In genomic region chr3:138935864-138936762, GRCh38 we compare ENCODE assay signal across 8 cellular contexts. TPM values are rescaled to one million over a fixed set of nuclear protein-coding genes. Genes with fewer than 3 reads are reported as not detected.
A peak's percentile ranks its signal among the peaks of the same experiment; 100 is the strongest.
DNase-seq lines count a peak whose midpoint lies in the region; ATAC-seq lines count a peak whose summit lies in the region.

No MANE protein-coding gene starts in this region.

- peak overlapping the region; percentile 23 to 63 for H3K4me3 ChIP-seq in muscle layer of duodenum (ENCODE audit: low read depth in 1 of 2, low read length in 2 of 2)

- peaks cover 3 to 43% of the 10 kb centered on the region in 2 donors for H3K4me1 ChIP-seq in muscle layer of duodenum (ENCODE audit: control insufficient read depth in 1 of 2, insufficient read depth in 2 of 2, low read length in 2 of 2)

- H3K27ac ChIP-seq in muscle layer of duodenum (ENCODE audit: low read length) = no peak overlapping the region

- H3K9me3 ChIP-seq in muscle layer of duodenum (ENCODE audit: control insufficient read depth in 1 of 2, low read length in 2 of 2) = no peaks in the 10 kb centered on the region

- ATAC-seq in HG02885 (IDR thresholded peaks at IDR 0.05; ENCODE audit: poor library complexity, unreplicated experiment) (peak; percentile 82), esophagus mucosa (peak; percentile 81)

- peaks cover 57% of the 10 kb centered on the region for H3K27me3 ChIP-seq in muscle layer of duodenum (ENCODE audit: low read depth, low read length)

- H3K36me3 ChIP-seq in muscle layer of duodenum (ENCODE audit: control insufficient read depth in 1 of 2, insufficient read depth in 2 of 2, low read length in 2 of 2) = no peaks in the 10 kb centered on the region

- peak; percentile 47 for DNase-seq in NCI-H2107 (lab: John Stamatoyannopoulos, UW)
- no peak for DNase-seq in NCI-H2107 treated with DMSO at 0.1 percent for 48 hours (lab: John Stamatoyannopoulos, UW; ENCODE audit: unreplicated experiment)
- DNase-seq in NOMO-1 treated with DMSO at 0.1 percent for 48 hours (lab: John Stamatoyannopoulos, UW; ENCODE audit: unreplicated experiment) = peak; percentile 25
- DNase-seq in activated T-cell treated with anti-CD3 and anti-CD28 coated beads for 1 hour (ENCODE audit: low read depth) = peak; percentile 58
- peak; percentile 33 to 53 for DNase-seq in stimulated activated CD8-positive, alpha-beta memory T cell treated with anti-CD3 and anti-CD28 coated beads, Interleukin-7, amount 100 ng/mL, for 4 hours (ENCODE audit: low read depth in 2 of 2)

RNA-seq across cellular contexts. Expression of gene FOXL2, which starts 10.8 kb away (rescaled TPM):
- total RNA-seq in esophagus mucosa = not detected

RNA-seq across cellular contexts. Expression of gene FOXL2NB, which starts 10.9 kb away (rescaled TPM):
- not detected for total RNA-seq in esophagus mucosa
